ENCODE assay signal across 8 cellular contexts in genomic region chr7:106659963-106660861, GRCh38. TPM values are rescaled to one million over a fixed set of nuclear protein-coding genes. Genes with fewer than 3 reads are reported as not detected.
DNase-seq lines count a peak whose midpoint lies in the region; ATAC-seq lines count a peak whose summit lies in the region.

No MANE protein-coding gene starts in this region.

- no peaks in the 10 kb centered on the region for H3K27me3 ChIP-seq in ectodermal cell (ENCODE audit: control insufficient read depth, insufficient read depth, low read length, poor library complexity, severe bottlenecking)

- 0% methylated on average over 101 of the region's 101 CpGs for WGBS in ectodermal cell, 2 experiments

- ATAC-seq in GM18868 (IDR thresholded peaks at IDR 0.05; ENCODE audit: unreplicated experiment): peak; percentile 60
- peak; percentile 48 for ATAC-seq in HG03103 (IDR thresholded peaks at IDR 0.05; ENCODE audit: low read depth, unreplicated experiment)

- peak overlapping the region; percentile 73 for H3K4me3 ChIP-seq in ectodermal cell (ENCODE audit: insufficient read depth, low read depth, low read length)

- H3K9me3 ChIP-seq in ectodermal cell (ENCODE audit: control insufficient read depth, low read length): no peaks in the 10 kb centered on the region

- DNase-seq in AML-193 (lab: John Stamatoyannopoulos, UW) (peak; percentile 70 to 71), NCI-H345 treated with DMSO at 0.1 percent for 48 hours (lab: John Stamatoyannopoulos, UW; ENCODE audit: unreplicated experiment) (peak; percentile 40), lung microvascular endothelial cell (ENCODE audit: low read depth in 2 of 2) (peak; percentile 86 to 90)
- peak; percentile 86 to 90 for DNase-seq in activated CD4-positive, alpha-beta T cell treated with anti-CD3 and anti-CD28 coated beads, Interleukin-2, amount 50 U/mL, for 48 hours
- peak; percentile 60 for DNase-seq in stimulated activated CD8-positive, alpha-beta memory T cell treated with anti-CD3 and anti-CD28 coated beads, Interleukin-12 subunit alpha, Interleukin-12 subunit beta, amount 100 ng/mL, for 24 hours (ENCODE audit: extremely low read depth)

- no peaks in the 10 kb centered on the region for H3K4me1 ChIP-seq in ectodermal cell (ENCODE audit: control insufficient read depth, insufficient read depth, low read length)

- H3K36me3 ChIP-seq in ectodermal cell (ENCODE audit: control insufficient read depth, insufficient read depth, low read length): no peaks in the 10 kb centered on the region

- peak overlapping the region; percentile 91 for H3K27ac ChIP-seq in ectodermal cell (ENCODE audit: insufficient read depth, low read depth, low read length, poor library complexity, severe bottlenecking)

RNA-seq across cellular contexts. Expression of gene CCDC71L, which starts 0.7 kb away (rescaled TPM):
- 20.3 TPM for polyA plus RNA-seq in ectodermal cell (2013, experiment 1 of 4)
- polyA plus RNA-seq in ectodermal cell (2013, experiment 2 of 4): 20.5 TPM
- 18.5 TPM for polyA plus RNA-seq in ectodermal cell (2013, experiment 3 of 4)
- polyA plus RNA-seq in ectodermal cell (2013, experiment 4 of 4): 19.6 TPM
- total RNA-seq in lung microvascular endothelial cell: 38.4 and 101 TPM in 2 replicates

Comparison
In these comparisons a context has a peak if more than half of its experiments do, and no peak if none do; other contexts are left out.
1. Peak in every context shown above with its lines: DNase-seq, ATAC-seq, H3K4me3 ChIP-seq and H3K27ac ChIP-seq.